20 cellular contexts compared by ENCODE assay signal in genomic region chr2:8278709-8279354, GRCh38.
A peak's percentile ranks its signal among the peaks of the same experiment; 100 is the strongest.
DNase-seq lines count a peak whose midpoint lies in the region; ATAC-seq lines count a peak whose summit lies in the region.
"Had no signal": no experiment of that assay in that cellular context is flagged by ENCODE, and none has a peak within 500 bp of the region (broad histone marks: within the 10 kb centered on the region; RNA-seq: fewer than 3 reads in every experiment).

No MANE protein-coding gene starts in this region.

- H3K27ac Mint-ChIP-seq in T-helper 17 cell = peak overlapping the region; percentile 3

- H3K36me3 Mint-ChIP-seq in T-helper 17 cell (ENCODE audit: low read depth) = peaks cover 3% of the 10 kb centered on the region

- ATAC-seq in HG02852 (IDR thresholded peaks at IDR 0.05; ENCODE audit: unreplicated experiment) (peak; percentile 12), T-helper 17 cell (no peak), HG03039 (IDR thresholded peaks at IDR 0.05; ENCODE audit: unreplicated experiment) (no peak), HG02759 (IDR thresholded peaks at IDR 0.05; ENCODE audit: unreplicated experiment) (no peak), HG02970 (IDR thresholded peaks at IDR 0.05; ENCODE audit: low FRiP score, unreplicated experiment) (no peak)
- ATAC-seq: left colon had no signal

- no peaks in the 10 kb centered on the region for H3K27me3 Mint-ChIP-seq in T-helper 17 cell

- DNase-seq in T-helper 17 cell (no peak), islet precursor cell (peak; percentile 23), NCI-H526 (lab: John Stamatoyannopoulos, UW) (no peak)
- DNase-seq in stimulated activated CD8-positive, alpha-beta memory T cell treated with anti-CD3 and anti-CD28 coated beads, Interleukin-4, amount 100 ng/mL, for 48 hours = peak; percentile 21
- DNase-seq: activated CD4-positive, alpha-beta T cell treated with anti-CD3 and anti-CD28 coated beads, Interleukin-2, amount 10 ng/mL, durations not matched to agents 7 days and 5 days; central memory CD4-positive, alpha-beta T cell; DMS79 treated with DMSO at 0.1 percent for 48 hours; effector memory CD4-positive, alpha-beta T cell; esophagus squamous epithelium; left colon; MG63; NCI-H1694 treated with DMSO at 0.1 percent for 48 hours; NCI-H345; NK-92 treated with Interleukin-12 subunit alpha and Interleukin-12 subunit beta, amount 100 ng/mL, for 24 hours; stimulated activated naive CD4-positive, alpha-beta T cell; transverse colon had no signal

- H3K4me1 Mint-ChIP-seq in T-helper 17 cell = peaks cover 24% of the 10 kb centered on the region

- peak overlapping the region; percentile 15 for H3K4me3 Mint-ChIP-seq in T-helper 17 cell
- H3K4me3 Mint-ChIP-seq: activated CD4-positive, alpha-beta T cell treated with anti-CD3 and anti-CD28 coated beads, Interleukin-2, amount 10 ng/mL, durations not matched to agents 7 days and 5 days had no signal

- no peaks in the 10 kb centered on the region for H3K9me3 ChIP-seq in T-helper 17 cell (ENCODE audit: control insufficient read depth, low read length, poor library complexity, severe bottlenecking)
- H3K9me3 ChIP-seq: esophagus squamous epithelium, MG63, transverse colon had no signal

Comparison
In these comparisons a context has a peak if more than half of its experiments do, and no peak if none do; other contexts are left out.
1. DNase-seq: peak in islet precursor cell (single experiment) and stimulated activated CD8-positive, alpha-beta memory T cell treated with anti-CD3 and anti-CD28 coated beads, Interleukin-4, amount 100 ng/mL, for 48 hours (single experiment); none in T-helper 17 cell (0 of 3) and NCI-H526 (0 of 2).